1 cellular context compared by ENCODE assay signal in the genomic region with DNA sequence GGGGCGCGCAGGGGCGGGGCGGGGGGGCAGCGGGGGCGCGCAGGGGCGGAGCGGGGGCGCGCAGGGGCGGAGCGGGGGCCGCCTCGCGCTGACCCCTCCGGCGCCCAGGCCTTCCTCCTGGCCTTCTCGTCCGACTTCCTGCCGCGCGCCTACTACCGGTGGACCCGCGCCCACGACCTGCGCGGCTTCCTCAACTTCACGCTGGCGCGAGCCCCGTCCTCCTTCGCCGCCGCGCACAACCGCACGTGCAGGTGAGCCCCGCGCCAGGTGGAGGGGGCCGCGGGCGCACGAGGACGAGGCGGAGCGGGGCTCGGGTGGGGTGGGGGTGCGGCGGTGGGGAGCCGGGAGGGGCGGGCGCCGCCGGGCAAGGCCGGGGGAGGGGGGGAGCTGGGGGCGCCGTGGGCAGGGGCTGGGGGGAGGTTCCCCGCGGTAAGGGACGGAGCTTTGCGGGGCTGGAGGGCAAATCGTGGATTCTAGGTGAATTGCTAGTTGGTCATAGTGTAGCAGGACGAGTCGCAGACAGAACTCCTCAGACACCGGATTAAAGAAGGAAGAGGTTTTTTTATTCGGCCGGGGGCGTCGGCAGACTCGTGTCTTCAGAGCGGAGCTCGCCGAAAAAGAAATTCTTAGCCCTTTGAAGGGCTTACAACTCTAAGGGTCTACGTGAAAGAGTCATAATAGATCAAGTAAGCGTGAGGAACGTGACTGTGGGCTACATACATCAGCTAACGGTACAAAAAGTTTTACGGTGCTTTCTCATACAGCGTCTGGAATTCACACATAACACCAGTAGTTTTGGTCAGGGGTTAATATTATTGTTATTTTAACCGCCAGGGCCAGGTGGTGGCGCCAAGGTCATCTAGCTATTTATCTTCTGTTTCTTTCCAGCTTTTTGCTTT.
TF ChIP-seq lines count a peak whose summit lies in the region.

No MANE protein-coding gene starts in this region.

TF ChIP-seq in H1, 55 proteins besides CTCF, POLR2A, EP300 and RAD21:
- TF ChIP-seq RBBP5 (IDR thresholded peaks at IDR 0.05; ENCODE audit: borderline replicate concordance, low read depth, low read length) (0 out of 2 replicates have a peak, but pooled peaks have one; percentile 42), PHF8 (conservative IDR thresholded peaks at IDR 0.05; ENCODE audit: low read depth, low read length) (no peak; the same call in 1 of the 2 replicates), KDM4A (IDR thresholded peaks at IDR 0.05; ENCODE audit: low read depth, low read length, severe bottlenecking) (peak; percentile 65), HDAC2 (IDR thresholded peaks at IDR 0.05; ENCODE audit: borderline replicate concordance in 1 of 2, low read depth in 2 of 2, low read length in 2 of 2) (0 out of 4 replicates have a peak, but pooled peaks of 1 of the 2 experiments have one; percentile 33), SIN3A (conservative IDR thresholded peaks at IDR 0.05 in 1 of 2, IDR thresholded peaks at IDR 0.05 in 1 of 2; ENCODE audit: low read depth in 1 of 2, low read length in 2 of 2) (peak in 1 of 2 experiments; percentile 9; a peak in 1 of 4 replicates)
- TF ChIP-seq, protein P1, sequence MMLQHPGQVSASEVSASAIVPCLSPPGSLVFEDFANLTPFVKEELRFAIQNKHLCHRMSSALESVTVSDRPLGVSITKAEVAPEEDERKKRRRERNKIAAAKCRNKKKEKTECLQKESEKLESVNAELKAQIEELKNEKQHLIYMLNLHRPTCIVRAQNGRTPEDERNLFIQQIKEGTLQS (IDR thresholded peaks at IDR 0.05; ENCODE audit: insufficient read depth, low read depth, low read length) = no peak
- TF ChIP-seq, protein P2, sequence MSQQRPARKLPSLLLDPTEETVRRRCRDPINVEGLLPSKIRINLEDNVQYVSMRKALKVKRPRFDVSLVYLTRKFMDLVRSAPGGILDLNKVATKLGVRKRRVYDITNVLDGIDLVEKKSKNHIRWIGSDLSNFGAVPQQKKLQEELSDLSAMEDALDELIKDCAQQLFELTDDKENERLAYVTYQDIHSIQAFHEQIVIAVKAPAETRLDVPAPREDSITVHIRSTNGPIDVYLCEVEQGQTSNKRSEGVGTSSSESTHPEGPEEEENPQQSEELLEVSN (IDR thresholded peaks at IDR 0.05) = peak; percentile 95
- TF ChIP-seq, protein P3, sequence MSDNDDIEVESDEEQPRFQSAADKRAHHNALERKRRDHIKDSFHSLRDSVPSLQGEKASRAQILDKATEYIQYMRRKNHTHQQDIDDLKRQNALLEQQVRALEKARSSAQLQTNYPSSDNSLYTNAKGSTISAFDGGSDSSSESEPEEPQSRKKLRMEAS (IDR thresholded peaks at IDR 0.05) = peak; percentile 98
